ENCODE assay signal across 14 cellular contexts in genomic region chr3:64539451-64540196, GRCh38.
DNase-seq lines count a peak whose midpoint lies in the region; ATAC-seq and TF ChIP-seq lines count a peak whose summit lies in the region.
"Had no signal": no experiment of that assay in that cellular context is flagged by ENCODE, and none has a peak within 500 bp of the region (broad histone marks: within the 10 kb centered on the region; RNA-seq: fewer than 3 reads in every experiment).

No MANE protein-coding gene starts in this region.

- no peak overlapping the region for H3K9ac ChIP-seq in smooth muscle cell (ENCODE audit: low read depth)

- H3K4me1 ChIP-seq in smooth muscle cell (ENCODE audit: low read depth) = peaks cover 10% of the 10 kb centered on the region

- H3F3A ChIP-seq in smooth muscle cell (ENCODE audit: low read depth) = no peaks in the 10 kb centered on the region

- no peaks in the 10 kb centered on the region for H3K79me2 ChIP-seq in smooth muscle cell (ENCODE audit: low read depth)

- 69% methylated on average over 10 of the region's 10 CpGs for WGBS in smooth muscle cell (ENCODE audit: low lambda C conversion rate)

- DNase-seq in EL (peak; percentile 6), amniotic stem cell (lab: John Stamatoyannopoulos, UW) (peak; percentile 27), glomerular endothelial cell (ENCODE audit: extremely low read depth, low read depth, low spot score) (peak; percentile 2), sciatic nerve (ENCODE audit: low spot score) (peak; percentile 77), posterior vena cava (ENCODE audit: low spot score) (no peak), smooth muscle cell (lab: John Stamatoyannopoulos, UW; ENCODE audit: unreplicated experiment) (no peak), HUDEP-2 (lab: John Stamatoyannopoulos, UW; ENCODE audit: unreplicated experiment in 76 of 76) (no peak)
- DNase-seq: activated B cell treated with CpG ODN at 0.5 μM for 24 hours; amygdala; CD8-positive, alpha-beta memory T cell; MM.1S had no signal

- no peaks in the 10 kb centered on the region for H4K20me1 ChIP-seq in smooth muscle cell (ENCODE audit: low read depth)

- intact Hi-C loops in sciatic nerve (cut with DNase I) = loop anchor here (10.0 kb wide), 1 partner anchor 1195 kb away; no protein-coding TSS in a partner anchor
- intact Hi-C loops in posterior vena cava (cut with DNase I) = loop anchor here in 1 of 2 donors (10.0 kb wide), 1 partner anchor 145 kb away; the partner anchor contains the start of gene ADAMTS9

- no peak overlapping the region for H3K4me2 ChIP-seq in smooth muscle cell

- TF ChIP-seq CTCF in smooth muscle cell (IDR thresholded peaks at IDR 0.05; ENCODE audit: borderline replicate concordance, insufficient read depth, poor library complexity, severe bottlenecking) = no peak

- H3K27me3 ChIP-seq in smooth muscle cell (ENCODE audit: low read depth) = no peaks in the 10 kb centered on the region

- no peaks in the 10 kb centered on the region for H3K9me3 ChIP-seq in smooth muscle cell (replicated peaks; ENCODE audit: low read depth)

- H3K36me3 ChIP-seq in smooth muscle cell (ENCODE audit: low read depth) = no peaks in the 10 kb centered on the region

- ATAC-seq in sciatic nerve (peak; percentile 95), HG02840 (IDR thresholded peaks at IDR 0.05; ENCODE audit: low FRiP score, unreplicated experiment) (no peak)

- H3K4me3 ChIP-seq in smooth muscle cell = no peak overlapping the region
- H3K4me3 ChIP-seq: SK-N-MC had no signal

- H3K27ac ChIP-seq in smooth muscle cell (ENCODE audit: low read depth) = no peak overlapping the region
- H3K27ac ChIP-seq: HL-60, SK-N-MC had no signal

- H2AFZ ChIP-seq in smooth muscle cell (ENCODE audit: low read depth) = no peak overlapping the region

Comparison
In these comparisons a context has a peak if more than half of its experiments do, and no peak if none do; other contexts are left out.
1. DNase-seq: peak in EL (single experiment), amniotic stem cell (single experiment), glomerular endothelial cell (single experiment) and sciatic nerve (single experiment); none in posterior vena cava (single experiment), smooth muscle cell (single experiment) and HUDEP-2 (0 of 76).